3 cellular contexts compared by ENCODE assay signal in genomic region chr4:85196015-85196414, GRCh38.
TF ChIP-seq lines count a peak whose summit lies in the region.
"Not testable (repeated sequence)": the region's sequence is repeated elsewhere in the genome, so short reads cannot be mapped to it uniquely, and the experiment has no call there.

No MANE protein-coding gene starts in this region.

TF ChIP-seq in A549, 52 proteins besides CTCF, POLR2A, EP300 and RAD21:
- peak; percentile 89 for TF ChIP-seq MAFK (IDR thresholded peaks at IDR 0.05; ENCODE audit: partially characterized antibody)
- not testable (repeated sequence) for TF ChIP-seq FOSL2 (IDR thresholded peaks at IDR 0.05)
- peak; percentile 64 for TF ChIP-seq FOSL2 (CRISPR knock-in tag; IDR thresholded peaks at IDR 0.05)
- TF ChIP-seq NFE2L2 (conservative IDR thresholded peaks at IDR 0.05; ENCODE audit: low read length): peak; percentile 32; the same call in 1 of the 2 replicates
- TF ChIP-seq MAX (IDR thresholded peaks at IDR 0.05): 0 out of 2 replicates have a peak, but pooled peaks have one; percentile 30

TF ChIP-seq in HEK293, 187 proteins besides CTCF, POLR2A, EP300 and RAD21:
- TF ChIP-seq ZBTB17 (tag by site-specific recombination; IDR thresholded peaks at IDR 0.05): 0 out of 2 replicates have a peak, but pooled peaks have one; percentile 29
- TF ChIP-seq TRIM28 (IDR thresholded peaks at IDR 0.05; ENCODE audit: borderline replicate concordance, low read length): peak; percentile 28; the same call in 1 of the 2 replicates
- TF ChIP-seq SETDB1 (IDR thresholded peaks at IDR 0.05; ENCODE audit: insufficient read length, low read length): peak; percentile 71

TF ChIP-seq in K562, 482 proteins besides CTCF, POLR2A, EP300 and RAD21:
- TF ChIP-seq FOSL1 (tag; conservative IDR thresholded peaks at IDR 0.05): peak; percentile 41; the same call in 1 of the 2 replicates
- TF ChIP-seq ZNF316 (IDR thresholded peaks at IDR 0.05): peak; percentile 81
- peak; percentile 92 for TF ChIP-seq BACH1 (tag; IDR thresholded peaks at IDR 0.05)
- TF ChIP-seq ZBTB17 (CRISPR knock-in tag; IDR thresholded peaks at IDR 0.05): peak; percentile 85
- TF ChIP-seq ATF1 (CRISPR knock-in tag; IDR thresholded peaks at IDR 0.05); JUND (IDR thresholded peaks at IDR 0.05; ENCODE audit: borderline replicate concordance, low read depth, low read length): not testable (repeated sequence)
- TF ChIP-seq ATF1 (tag; IDR thresholded peaks at IDR 0.05): 0 out of 2 replicates have a peak, but pooled peaks have one; percentile 21
- TF ChIP-seq MAFG (tag; conservative IDR thresholded peaks at IDR 0.05): peak; percentile 74
- TF ChIP-seq, protein P1, sequence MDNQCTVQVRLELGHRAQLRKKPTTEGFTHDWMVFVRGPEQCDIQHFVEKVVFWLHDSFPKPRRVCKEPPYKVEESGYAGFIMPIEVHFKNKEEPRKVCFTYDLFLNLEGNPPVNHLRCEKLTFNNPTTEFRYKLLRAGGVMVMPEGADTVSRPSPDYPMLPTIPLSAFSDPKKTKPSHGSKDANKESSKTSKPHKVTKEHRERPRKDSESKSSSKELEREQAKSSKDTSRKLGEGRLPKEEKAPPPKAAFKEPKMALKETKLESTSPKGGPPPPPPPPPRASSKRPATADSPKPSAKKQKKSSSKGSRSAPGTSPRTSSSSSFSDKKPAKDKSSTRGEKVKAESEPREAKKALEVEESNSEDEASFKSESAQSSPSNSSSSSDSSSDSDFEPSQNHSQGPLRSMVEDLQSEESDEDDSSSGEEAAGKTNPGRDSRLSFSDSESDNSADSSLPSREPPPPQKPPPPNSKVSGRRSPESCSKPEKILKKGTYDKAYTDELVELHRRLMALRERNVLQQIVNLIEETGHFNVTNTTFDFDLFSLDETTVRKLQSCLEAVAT (IDR thresholded peaks at IDR 0.05): 0 out of 4 replicates have a peak, but pooled peaks of 1 of the 2 experiments have one; percentile 25
- peak; percentile 75 for TF ChIP-seq C11orf30 (IDR thresholded peaks at IDR 0.05; ENCODE audit: low read depth)
- TF ChIP-seq JUND (tag; IDR thresholded peaks at IDR 0.05; ENCODE audit: borderline replicate concordance, low read depth, low read length): peak; percentile 12; the same call in 1 of the 3 replicates
- TF ChIP-seq NFE2 (IDR thresholded peaks at IDR 0.05; ENCODE audit: low read depth): peak; percentile 86
- peak; percentile 21; the same call in 1 of the 2 replicates for TF ChIP-seq CTBP1 (IDR thresholded peaks at IDR 0.05; ENCODE audit: borderline replicate concordance)
- peak; percentile 58; the same call in 1 of the 2 replicates for TF ChIP-seq MAFK (IDR thresholded peaks at IDR 0.05; ENCODE audit: low read length)
- 0 out of 2 replicates have a peak, but pooled peaks have one; percentile 14 for TF ChIP-seq DPF2 (IDR thresholded peaks at IDR 0.05)
